ENCODE assay signal across 24 cellular contexts in genomic region chr10:52252322-52252721, GRCh38.
"Had no signal": no experiment of that assay in that cellular context is flagged by ENCODE, and none has a peak within 500 bp of the region (broad histone marks: within the 10 kb centered on the region; RNA-seq: fewer than 3 reads in every experiment).

No MANE protein-coding gene starts in this region.

- DNase-seq: activated CD4-positive, alpha-beta T cell treated with anti-CD3 and anti-CD28 coated beads, Interleukin-2, amount 50 U/mL, for 1 hour; activated CD8-positive, alpha-beta T cell treated with anti-CD3 and anti-CD28 coated beads for 36 hours; activated gamma-delta T cell treated with Interleukin-2 at 50 U/mL for 16 hours; activated naive CD8-positive, alpha-beta T cell treated with anti-CD3 and anti-CD28 coated beads, Interleukin-2, amount 50 U/mL, for 24 hours; activated T-cell treated with anti-CD3 and anti-CD28 coated beads, Interleukin-2, amount 50 U/mL, for 4 hours; amygdala; central memory CD4-positive, alpha-beta T cell; dermis blood vessel endothelial cell; effector CD4-positive, alpha-beta T cell; foreskin keratinocyte; islet precursor cell; mesendoderm; mucosa of descending colon; naive B cell; ovary; stimulated activated CD4-positive, alpha-beta T cell treated with anti-CD3 and anti-CD28 coated beads, Interleukin-2, amount 100 ng/mL, for 48 hours; stimulated activated naive CD8-positive, alpha-beta T cell treated with anti-CD3 and anti-CD28 coated beads, Interleukin-15, Interleukin-2, amounts not matched to agents 100 U/mL and 50 U/mL, for 24 hours; T-helper 2 cell; testis; transverse colon had no signal

- H3K4me1 ChIP-seq: testis had no signal

- H3K36me3 ChIP-seq: esophagus muscularis mucosa, ovary, transverse colon had no signal

- H3K4me3 ChIP-seq: esophagus muscularis mucosa, lung, mucosa of descending colon, ovary, testis, transverse colon had no signal

- H3K9me3 ChIP-seq: mucosa of descending colon, ovary, testis, transverse colon had no signal

- ATAC-seq: activated CD8-positive, alpha-beta T cell treated with anti-CD3 and anti-CD28 coated beads for 36 hours; activated naive CD8-positive, alpha-beta T cell treated with anti-CD3 and anti-CD28 coated beads, Interleukin-2, amount 50 U/mL, for 24 hours; activated T-cell treated with anti-CD3 and anti-CD28 coated beads, Interleukin-2, amount 50 U/mL, for 4 hours; activated T-helper 17 cell treated with anti-CD3 and anti-CD28 coated beads, Interleukin-2, amount 50 U/mL, for 72 hours; foreskin keratinocyte; mucosa of descending colon; stimulated activated naive CD8-positive, alpha-beta T cell treated with anti-CD3 and anti-CD28 coated beads, Interleukin-15, Interleukin-2, amounts not matched to agents 100 U/mL and 50 U/mL, for 24 hours; WTC11 had no signal

- H3K27ac ChIP-seq: esophagus muscularis mucosa, foreskin keratinocyte, ovary, testis, transverse colon had no signal

- H3K27me3 ChIP-seq: esophagus muscularis mucosa, foreskin keratinocyte, ovary, testis, transverse colon had no signal
